1 cellular context compared by ENCODE assay signal in the genomic region with DNA sequence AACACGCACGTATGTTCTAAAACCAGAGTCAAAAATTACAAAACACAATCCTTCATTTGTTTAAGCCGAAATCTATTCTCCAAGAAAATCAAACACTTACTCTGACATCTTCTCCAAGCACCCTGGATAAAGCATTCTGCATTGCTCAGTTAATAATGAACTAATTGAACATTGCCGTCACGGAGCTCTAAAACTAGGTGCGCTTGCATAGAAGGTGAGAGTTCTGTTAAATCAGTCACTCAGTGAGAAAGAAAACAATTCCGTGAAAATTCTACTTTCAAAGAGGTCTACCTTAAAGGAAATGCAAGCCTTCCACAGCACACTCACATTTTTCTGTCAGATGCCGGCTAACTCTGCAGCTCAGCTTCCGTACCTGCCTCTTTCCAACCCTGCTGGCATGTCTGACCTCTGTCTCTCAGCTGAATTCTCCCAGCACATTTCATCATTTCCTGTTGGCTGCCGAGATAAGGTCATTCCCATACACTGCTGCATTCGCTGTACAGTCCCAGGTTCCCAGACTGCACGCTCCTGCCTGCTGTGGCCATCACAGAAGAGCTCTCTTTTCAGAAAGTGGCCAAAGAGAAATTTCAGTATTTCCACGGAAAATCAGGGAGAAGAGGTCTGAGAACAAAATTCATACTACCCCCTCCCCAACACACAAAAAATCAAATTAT.
TF ChIP-seq lines count a peak whose summit lies in the region.

No MANE protein-coding gene starts in this region.

TF ChIP-seq in HepG2, 621 proteins besides CTCF, POLR2A, EP300 and RAD21 (continued from another document and continues in another):
- TF ChIP-seq, protein P1, sequence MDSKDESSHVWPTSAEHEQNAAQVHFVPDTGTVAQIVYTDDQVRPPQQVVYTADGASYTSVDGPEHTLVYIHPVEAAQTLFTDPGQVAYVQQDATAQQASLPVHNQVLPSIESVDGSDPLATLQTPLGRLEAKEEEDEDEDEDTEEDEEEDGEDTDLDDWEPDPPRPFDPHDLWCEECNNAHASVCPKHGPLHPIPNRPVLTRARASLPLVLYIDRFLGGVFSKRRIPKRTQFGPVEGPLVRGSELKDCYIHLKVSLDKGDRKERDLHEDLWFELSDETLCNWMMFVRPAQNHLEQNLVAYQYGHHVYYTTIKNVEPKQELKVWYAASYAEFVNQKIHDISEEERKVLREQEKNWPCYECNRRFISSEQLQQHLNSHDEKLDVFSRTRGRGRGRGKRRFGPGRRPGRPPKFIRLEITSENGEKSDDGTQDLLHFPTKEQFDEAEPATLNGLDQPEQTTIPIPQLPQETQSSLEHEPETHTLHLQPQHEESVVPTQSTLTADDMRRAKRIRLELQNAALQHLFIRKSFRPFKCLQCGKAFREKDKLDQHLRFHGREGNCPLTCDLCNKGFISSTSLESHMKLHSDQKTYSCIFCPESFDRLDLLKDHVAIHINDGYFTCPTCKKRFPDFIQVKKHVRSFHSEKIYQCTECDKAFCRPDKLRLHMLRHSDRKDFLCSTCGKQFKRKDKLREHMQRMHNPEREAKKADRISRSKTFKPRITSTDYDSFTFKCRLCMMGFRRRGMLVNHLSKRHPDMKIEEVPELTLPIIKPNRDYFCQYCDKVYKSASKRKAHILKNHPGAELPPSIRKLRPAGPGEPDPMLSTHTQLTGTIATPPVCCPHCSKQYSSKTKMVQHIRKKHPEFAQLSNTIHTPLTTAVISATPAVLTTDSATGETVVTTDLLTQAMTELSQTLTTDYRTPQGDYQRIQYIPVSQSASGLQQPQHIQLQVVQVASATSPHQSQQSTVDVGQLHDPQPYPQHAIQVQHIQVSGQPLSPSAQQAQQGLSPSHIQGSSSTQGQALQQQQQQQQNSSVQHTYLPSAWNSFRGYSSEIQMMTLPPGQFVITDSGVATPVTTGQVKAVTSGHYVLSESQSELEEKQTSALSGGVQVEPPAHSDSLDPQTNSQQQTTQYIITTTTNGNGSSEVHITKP (CRISPR knock-in tag; IDR thresholded peaks at IDR 0.05; ENCODE audit: low read depth): no peak
- TF ChIP-seq FOSL2 (CRISPR knock-in tag; IDR thresholded peaks at IDR 0.05) (peak; percentile 83), MEIS2 (CRISPR knock-in tag; IDR thresholded peaks at IDR 0.05) (peak; percentile 80; the same call in 1 of the 2 replicates), AKAP8 (CRISPR knock-in tag; IDR thresholded peaks at IDR 0.05) (no peak), ZNF564 (CRISPR knock-in tag; IDR thresholded peaks at IDR 0.05) (no peak), NFIC (IDR thresholded peaks at IDR 0.05; ENCODE audit: low read length) (peak; percentile 52; the same call in 1 of the 2 replicates), RBFOX2 (IDR thresholded peaks at IDR 0.05; ENCODE audit: low read depth, low read length) (0 out of 2 replicates have a peak, but pooled peaks have one; percentile 37), MAF1 (CRISPR knock-in tag; IDR thresholded peaks at IDR 0.05; ENCODE audit: borderline replicate concordance) (0 out of 2 replicates have a peak, but pooled peaks have one; percentile 44), ZNF550 (CRISPR knock-in tag; IDR thresholded peaks at IDR 0.05; ENCODE audit: borderline replicate concordance) (no peak), MEF2D (CRISPR knock-in tag; IDR thresholded peaks at IDR 0.05) (no peak), ISL2 (CRISPR knock-in tag; IDR thresholded peaks at IDR 0.05) (peak; percentile 74; the same call in 1 of the 2 replicates), SRF (IDR thresholded peaks at IDR 0.05; ENCODE audit: low read depth, low read length) (no peak), ZNF879 (CRISPR knock-in tag; IDR thresholded peaks at IDR 0.05) (no peak), SUZ12 (IDR thresholded peaks at IDR 0.05; ENCODE audit: low read depth, low read length) (no peak), NONO (IDR thresholded peaks at IDR 0.05) (no peak), NONO (CRISPR knock-in tag; conservative IDR thresholded peaks at IDR 0.05) (peak; percentile 29), ZNF724P (CRISPR knock-in tag; IDR thresholded peaks at IDR 0.05; ENCODE audit: borderline replicate concordance) (no peak)
- TF ChIP-seq, protein P2, sequence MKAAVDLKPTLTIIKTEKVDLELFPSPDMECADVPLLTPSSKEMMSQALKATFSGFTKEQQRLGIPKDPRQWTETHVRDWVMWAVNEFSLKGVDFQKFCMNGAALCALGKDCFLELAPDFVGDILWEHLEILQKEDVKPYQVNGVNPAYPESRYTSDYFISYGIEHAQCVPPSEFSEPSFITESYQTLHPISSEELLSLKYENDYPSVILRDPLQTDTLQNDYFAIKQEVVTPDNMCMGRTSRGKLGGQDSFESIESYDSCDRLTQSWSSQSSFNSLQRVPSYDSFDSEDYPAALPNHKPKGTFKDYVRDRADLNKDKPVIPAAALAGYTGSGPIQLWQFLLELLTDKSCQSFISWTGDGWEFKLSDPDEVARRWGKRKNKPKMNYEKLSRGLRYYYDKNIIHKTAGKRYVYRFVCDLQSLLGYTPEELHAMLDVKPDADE (CRISPR knock-in tag; IDR thresholded peaks at IDR 0.05): no peak
- TF ChIP-seq, protein P3, sequence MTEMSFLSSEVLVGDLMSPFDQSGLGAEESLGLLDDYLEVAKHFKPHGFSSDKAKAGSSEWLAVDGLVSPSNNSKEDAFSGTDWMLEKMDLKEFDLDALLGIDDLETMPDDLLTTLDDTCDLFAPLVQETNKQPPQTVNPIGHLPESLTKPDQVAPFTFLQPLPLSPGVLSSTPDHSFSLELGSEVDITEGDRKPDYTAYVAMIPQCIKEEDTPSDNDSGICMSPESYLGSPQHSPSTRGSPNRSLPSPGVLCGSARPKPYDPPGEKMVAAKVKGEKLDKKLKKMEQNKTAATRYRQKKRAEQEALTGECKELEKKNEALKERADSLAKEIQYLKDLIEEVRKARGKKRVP (CRISPR knock-in tag; IDR thresholded peaks at IDR 0.05): peak in 1 of 2 experiments; percentile 99; a peak in 2 of 4 replicates
- TF ChIP-seq, protein P4, sequence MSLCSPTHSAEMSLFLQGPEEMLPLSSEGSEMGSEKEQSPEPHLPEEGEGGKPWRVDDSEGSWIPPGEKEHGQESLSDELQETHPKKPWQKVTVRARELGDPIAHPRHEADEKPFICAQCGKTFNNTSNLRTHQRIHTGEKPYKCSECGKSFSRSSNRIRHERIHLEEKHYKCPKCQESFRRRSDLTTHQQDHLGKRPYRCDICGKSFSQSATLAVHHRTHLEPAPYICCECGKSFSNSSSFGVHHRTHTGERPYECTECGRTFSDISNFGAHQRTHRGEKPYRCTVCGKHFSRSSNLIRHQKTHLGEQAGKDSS (CRISPR knock-in tag; IDR thresholded peaks at IDR 0.05; ENCODE audit: borderline replicate concordance, low read depth): peak; percentile 71; the same call in 1 of the 2 replicates
- TF ChIP-seq, protein P5, sequence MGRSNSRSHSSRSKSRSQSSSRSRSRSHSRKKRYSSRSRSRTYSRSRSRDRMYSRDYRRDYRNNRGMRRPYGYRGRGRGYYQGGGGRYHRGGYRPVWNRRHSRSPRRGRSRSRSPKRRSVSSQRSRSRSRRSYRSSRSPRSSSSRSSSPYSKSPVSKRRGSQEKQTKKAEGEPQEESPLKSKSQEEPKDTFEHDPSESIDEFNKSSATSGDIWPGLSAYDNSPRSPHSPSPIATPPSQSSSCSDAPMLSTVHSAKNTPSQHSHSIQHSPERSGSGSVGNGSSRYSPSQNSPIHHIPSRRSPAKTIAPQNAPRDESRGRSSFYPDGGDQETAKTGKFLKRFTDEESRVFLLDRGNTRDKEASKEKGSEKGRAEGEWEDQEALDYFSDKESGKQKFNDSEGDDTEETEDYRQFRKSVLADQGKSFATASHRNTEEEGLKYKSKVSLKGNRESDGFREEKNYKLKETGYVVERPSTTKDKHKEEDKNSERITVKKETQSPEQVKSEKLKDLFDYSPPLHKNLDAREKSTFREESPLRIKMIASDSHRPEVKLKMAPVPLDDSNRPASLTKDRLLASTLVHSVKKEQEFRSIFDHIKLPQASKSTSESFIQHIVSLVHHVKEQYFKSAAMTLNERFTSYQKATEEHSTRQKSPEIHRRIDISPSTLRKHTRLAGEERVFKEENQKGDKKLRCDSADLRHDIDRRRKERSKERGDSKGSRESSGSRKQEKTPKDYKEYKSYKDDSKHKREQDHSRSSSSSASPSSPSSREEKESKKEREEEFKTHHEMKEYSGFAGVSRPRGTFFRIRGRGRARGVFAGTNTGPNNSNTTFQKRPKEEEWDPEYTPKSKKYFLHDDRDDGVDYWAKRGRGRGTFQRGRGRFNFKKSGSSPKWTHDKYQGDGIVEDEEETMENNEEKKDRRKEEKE (IDR thresholded peaks at IDR 0.05): no peak
- TF ChIP-seq, protein P6, sequence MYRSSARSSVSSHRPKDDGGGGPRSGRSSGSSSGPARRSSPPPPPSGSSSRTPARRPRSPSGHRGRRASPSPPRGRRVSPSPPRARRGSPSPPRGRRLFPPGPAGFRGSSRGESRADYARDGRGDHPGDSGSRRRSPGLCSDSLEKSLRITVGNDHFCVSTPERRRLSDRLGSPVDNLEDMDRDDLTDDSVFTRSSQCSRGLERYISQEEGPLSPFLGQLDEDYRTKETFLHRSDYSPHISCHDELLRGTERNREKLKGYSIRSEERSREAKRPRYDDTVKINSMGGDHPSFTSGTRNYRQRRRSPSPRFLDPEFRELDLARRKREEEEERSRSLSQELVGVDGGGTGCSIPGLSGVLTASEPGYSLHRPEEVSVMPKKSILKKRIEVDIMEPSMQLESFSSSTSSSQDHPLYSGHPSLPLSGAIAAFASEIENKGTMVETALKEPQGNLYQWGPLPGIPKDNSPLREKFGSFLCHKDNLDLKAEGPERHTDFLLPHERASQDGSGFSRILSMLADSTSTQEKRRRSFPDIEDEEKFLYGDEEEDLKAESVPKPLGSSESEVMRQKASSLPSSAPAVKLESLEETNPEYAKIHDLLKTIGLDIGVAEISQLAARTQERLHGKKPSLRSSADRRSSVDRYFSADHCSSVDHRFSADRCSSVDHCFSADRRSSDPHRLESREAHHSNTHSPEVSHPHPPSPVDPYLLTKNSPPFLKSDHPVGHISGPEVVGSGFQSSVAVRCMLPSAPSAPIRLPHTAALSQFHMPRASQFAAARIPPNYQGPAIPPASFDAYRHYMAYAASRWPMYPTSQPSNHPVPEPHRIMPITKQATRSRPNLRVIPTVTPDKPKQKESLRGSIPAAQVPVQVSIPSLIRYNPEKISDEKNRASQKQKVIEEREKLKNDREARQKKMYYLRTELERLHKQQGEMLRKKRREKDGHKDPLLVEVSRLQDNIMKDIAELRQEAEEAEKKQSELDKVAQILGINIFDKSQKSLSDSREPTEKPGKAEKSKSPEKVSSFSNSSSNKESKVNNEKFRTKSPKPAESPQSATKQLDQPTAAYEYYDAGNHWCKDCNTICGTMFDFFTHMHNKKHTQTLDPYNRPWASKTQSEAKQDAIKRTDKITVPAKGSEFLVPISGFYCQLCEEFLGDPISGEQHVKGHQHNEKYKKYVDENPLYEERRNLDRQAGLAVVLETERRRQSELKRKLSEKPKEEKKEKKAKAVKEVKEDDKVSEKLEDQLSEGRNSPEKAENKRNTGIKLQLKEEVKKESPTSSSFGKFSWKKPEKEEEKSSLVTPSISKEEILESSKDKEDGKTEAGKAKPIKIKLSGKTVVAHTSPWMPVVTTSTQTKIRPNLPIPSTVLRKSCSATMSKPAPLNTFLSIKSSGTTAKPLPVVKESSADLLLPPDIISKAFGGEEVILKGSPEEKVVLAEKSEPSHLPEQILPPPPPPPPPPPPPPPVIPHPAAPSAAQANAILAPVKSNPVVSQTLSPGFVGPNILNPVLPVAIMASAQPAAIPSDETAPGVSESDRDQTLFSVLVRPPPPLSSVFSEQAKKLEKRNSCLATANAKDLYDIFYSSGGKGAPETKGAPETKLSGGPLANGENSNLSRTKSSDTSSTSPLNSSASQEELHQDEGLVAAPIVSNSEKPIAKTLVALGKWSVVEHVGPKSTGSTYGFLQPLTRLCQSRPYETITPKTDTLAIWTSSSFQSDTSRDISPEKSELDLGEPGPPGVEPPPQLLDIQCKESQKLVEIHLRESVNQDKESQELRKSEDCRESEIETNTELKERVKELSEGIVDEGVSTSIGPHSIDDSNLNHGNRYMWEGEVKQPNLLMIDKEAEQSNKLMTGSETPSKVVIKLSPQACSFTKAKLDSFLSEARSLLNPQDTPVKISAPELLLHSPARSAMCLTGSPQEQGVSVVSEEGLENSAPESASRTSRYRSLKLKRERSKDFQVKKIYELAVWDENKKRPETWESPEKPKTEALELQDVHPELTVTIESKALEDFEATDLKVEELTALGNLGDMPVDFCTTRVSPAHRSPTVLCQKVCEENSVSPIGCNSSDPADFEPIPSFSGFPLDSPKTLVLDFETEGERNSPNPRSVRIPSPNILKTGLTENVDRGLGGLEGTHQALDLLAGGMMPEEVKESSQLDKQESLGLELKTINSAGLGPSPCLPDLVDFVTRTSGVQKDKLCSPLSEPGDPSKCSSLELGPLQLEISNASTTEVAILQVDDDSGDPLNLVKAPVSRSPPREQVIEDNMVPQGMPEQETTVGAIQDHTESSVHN (CRISPR knock-in tag; IDR thresholded peaks at IDR 0.05): peak; percentile 29; the same call in 1 of the 2 replicates
